8 cellular contexts compared by ENCODE assay signal in genomic region chr1:40372658-40373322, GRCh38. TPM values are rescaled to one million over a fixed set of nuclear protein-coding genes. Genes with fewer than 3 reads are reported as not detected.
DNase-seq lines count a peak whose midpoint lies in the region; ATAC-seq and TF ChIP-seq lines count a peak whose summit lies in the region.

No MANE protein-coding gene starts in this region.

- no peak overlapping the region for H2BK120ac ChIP-seq in trophoblast cell (ENCODE audit: insufficient read depth, low read length, poor library complexity)

- H3K23ac ChIP-seq in trophoblast cell (ENCODE audit: low read length) = no peak overlapping the region

- H3K9me2 ChIP-seq in DOHH2 (replicated peaks; ENCODE audit: control insufficient read depth, low read length) = no peaks in the 10 kb centered on the region

- WGBS in trophoblast cell (ENCODE audit: extremely low coverage, insufficient coverage, insufficient read length) = no CpG with 5 or more reads among the region's 6 CpGs

- H2AK5ac ChIP-seq in trophoblast cell (ENCODE audit: low read length) = no peak overlapping the region

- H3K36me3 Mint-ChIP-seq in chondrocyte (ENCODE audit: low read depth) = no peaks in the 10 kb centered on the region

- H3K36me3 ChIP-seq in DOHH2 (ENCODE audit: control insufficient read depth, low read length) = peaks cover 21% of the 10 kb centered on the region
- peaks cover 19% of the 10 kb centered on the region for H3K36me3 ChIP-seq in MG63
- H3K36me3 ChIP-seq in trophoblast cell (ENCODE audit: control insufficient read depth in 1 of 2, insufficient read depth in 2 of 2, low read length in 2 of 2) = no peaks in the 10 kb centered on the region
- no peaks in the 10 kb centered on the region for H3K36me3 ChIP-seq in HAP-1 (replicated peaks)

- no peaks in the 10 kb centered on the region for H3K9me3 ChIP-seq in DOHH2 (ENCODE audit: control insufficient read depth, insufficient read depth, low read length)
- no peaks in the 10 kb centered on the region for H3K9me3 ChIP-seq in MG63
- H3K9me3 ChIP-seq in trophoblast cell (ENCODE audit: insufficient read depth, low read depth, low read length) = no peaks in the 10 kb centered on the region
- H3K9me3 ChIP-seq in HAP-1 = no peaks in the 10 kb centered on the region

- H3K27me3 ChIP-seq in DOHH2 (ENCODE audit: control insufficient read depth, low read length) (no peaks in the 10 kb centered on the region), MG63 (no peaks in the 10 kb centered on the region), trophoblast cell (ENCODE audit: insufficient read depth, low read length) (no peaks in the 10 kb centered on the region), HAP-1 (ENCODE audit: low read depth) (no peaks in the 10 kb centered on the region)

- H3K4ac ChIP-seq in trophoblast cell (ENCODE audit: low read depth, low read length) = no peak overlapping the region

- H3K4me2 ChIP-seq in DOHH2 (ENCODE audit: low read length) (peak overlapping the region; percentile 72), trophoblast cell (ENCODE audit: low read length) (peak overlapping the region; percentile 54)

- H4K20me1 ChIP-seq in DOHH2 (ENCODE audit: control insufficient read depth, insufficient read depth, low read depth, low read length) = no peaks in the 10 kb centered on the region

- in situ Hi-C loops in HAP-1 (cut with MboI; ENCODE audit: low sequenced_read_pairs) = no loop called here

- ATAC-seq in HG03196 (IDR thresholded peaks at IDR 0.05; ENCODE audit: unreplicated experiment) = no peak
- no peak for ATAC-seq in HG02642 (IDR thresholded peaks at IDR 0.05; ENCODE audit: poor library complexity, unreplicated experiment)
- no peak for ATAC-seq in GM19324 (IDR thresholded peaks at IDR 0.05; ENCODE audit: low FRiP score, unreplicated experiment)

- peak overlapping the region; percentile 98 for H3K4me3 ChIP-seq in DOHH2 (ENCODE audit: low read length)
- peak overlapping the region; percentile 82 for H3K4me3 ChIP-seq in MG63
- no peak overlapping the region for H3K4me3 ChIP-seq in trophoblast cell (ENCODE audit: low read depth, low read length)
- H3K4me3 ChIP-seq in HAP-1 = no peak overlapping the region

- DNase-seq in MG63 = no peak
- no peak for DNase-seq in chondrocyte (ENCODE audit: low spot score)
- DNase-seq in trophoblast cell = no peak
- no peak for DNase-seq in HAP-1 (ENCODE audit: low spot score in 2 of 2)

- no peak overlapping the region for H2BK12ac ChIP-seq in trophoblast cell (ENCODE audit: low read length)

- H3K27ac ChIP-seq in DOHH2 (ENCODE audit: low read depth, low read length) (no peak overlapping the region), trophoblast cell (ENCODE audit: low read depth, low read length) (no peak overlapping the region)

- H3K27me3 Mint-ChIP-seq in chondrocyte (ENCODE audit: low read depth) = no peaks in the 10 kb centered on the region

- no peak overlapping the region for H3K18ac ChIP-seq in trophoblast cell (ENCODE audit: low read length)

- H2AFZ ChIP-seq in trophoblast cell (ENCODE audit: insufficient read depth, low read length, poor library complexity) = no peak overlapping the region

- no peak overlapping the region for H3K27ac Mint-ChIP-seq in chondrocyte (ENCODE audit: unreplicated experiment)

- no peaks in the 10 kb centered on the region for H3F3A ChIP-seq in DOHH2 (ENCODE audit: control insufficient read depth, insufficient read depth)

- H3K79me1 ChIP-seq in trophoblast cell (ENCODE audit: low read length) = peaks cover 2% of the 10 kb centered on the region

- H3K79me2 ChIP-seq in DOHH2 (ENCODE audit: control insufficient read depth, low read length) (peaks cover 43% of the 10 kb centered on the region), trophoblast cell (ENCODE audit: control insufficient read depth, insufficient read depth, low read length, poor library complexity) (peaks cover 2% of the 10 kb centered on the region)

- no peak overlapping the region for H3K9ac ChIP-seq in trophoblast cell (ENCODE audit: low read length)

- peaks cover 22% of the 10 kb centered on the region for H3K4me1 Mint-ChIP-seq in chondrocyte (ENCODE audit: low read depth)

- H4K91ac ChIP-seq in trophoblast cell (ENCODE audit: low read depth, low read length) = no peak overlapping the region

- no peak overlapping the region for H2BK5ac ChIP-seq in trophoblast cell (ENCODE audit: low read depth, low read length, poor library complexity)

- H4K12ac ChIP-seq in trophoblast cell (ENCODE audit: low read depth, low read length) = no peak overlapping the region

- no peak overlapping the region for H3K14ac ChIP-seq in trophoblast cell (ENCODE audit: low read length)

- H3K4me3 Mint-ChIP-seq in chondrocyte (ENCODE audit: unreplicated experiment) = peak overlapping the region; percentile 96

- TF ChIP-seq CTCF in DOHH2 (IDR thresholded peaks at IDR 0.05; ENCODE audit: low read depth, low read length, poor library complexity, severe bottlenecking) (no peak), chondrocyte (IDR thresholded peaks at IDR 0.05) (no peak)

- H4K8ac ChIP-seq in trophoblast cell (ENCODE audit: low read depth, low read length) = peak overlapping the region; percentile 12

- no peaks in the 10 kb centered on the region for H3K9me3 Mint-ChIP-seq in chondrocyte (ENCODE audit: low read depth)

- peaks cover 35% of the 10 kb centered on the region for H3K4me1 ChIP-seq in DOHH2 (ENCODE audit: control insufficient read depth, low read length)
- H3K4me1 ChIP-seq in trophoblast cell (ENCODE audit: control insufficient read depth in 1 of 2, insufficient read depth in 2 of 2, low read length in 2 of 2) = peaks cover 0 to 2% of the 10 kb centered on the region in 2 experiments
- H3K4me1 ChIP-seq in HAP-1 = peaks cover 4% of the 10 kb centered on the region

RNA-seq across cellular contexts. Expression of gene SMAP2, which starts 0.7 kb away (rescaled TPM):
- total RNA-seq in MG63 (2014; rRNA removed; shearing (Covaris generic); ENCODE audit: low replicate concordance) = 95.8 and 98.2 TPM in 2 replicates
- total RNA-seq in chondrocyte = 14.0 to 16.8 TPM (median 15.5 TPM) in 3 replicates
- polyA plus RNA-seq in trophoblast cell (2013) = 9.8 and 10.1 TPM in 2 replicates

RNA-seq across cellular contexts. Expression of gene COL9A2, which starts 55.7 kb away (rescaled TPM):
- total RNA-seq in MG63 (2014; rRNA removed; shearing (Covaris generic); ENCODE audit: low replicate concordance) = 2.0 TPM in 1 of 2 replicates, not detected in the other
- 4.9 to 10.4 TPM (median 9.9 TPM) in 3 replicates for total RNA-seq in chondrocyte
- polyA plus RNA-seq in trophoblast cell (2013) = 18.1 and 20.5 TPM in 2 replicates

Comparison
In these comparisons a context has a peak if more than half of its experiments do, and no peak if none do; other contexts are left out.
1. H3K4me3 ChIP-seq: peak in DOHH2 (single experiment) and MG63 (single experiment); none in trophoblast cell (single experiment) and HAP-1 (single experiment).